ENCODE assay signal across 17 cellular contexts in genomic region chr3:12371525-12372140, GRCh38.
DNase-seq lines count a peak whose midpoint lies in the region; ATAC-seq and TF ChIP-seq lines count a peak whose summit lies in the region.
"Had no signal": no experiment of that assay in that cellular context is flagged by ENCODE, and none has a peak within 500 bp of the region (broad histone marks: within the 10 kb centered on the region; RNA-seq: fewer than 3 reads in every experiment).

No MANE protein-coding gene starts in this region.

- H3K36me3 ChIP-seq in MG63: no peaks in the 10 kb centered on the region
- H3K36me3 ChIP-seq in fibroblast of lung (ENCODE audit: control insufficient read depth, insufficient read depth, low read length): no peaks in the 10 kb centered on the region
- H3K36me3 ChIP-seq in mucosa of rectum (ENCODE audit: control insufficient read depth in 2 of 2, insufficient read depth in 2 of 2, low read length in 2 of 2): peaks cover 0 to 2% of the 10 kb centered on the region in 2 donors
- H3K36me3 ChIP-seq: BLaER1 treated with 17β-estradiol and CSF1 and Interleukin-3, amounts not matched to agents 10 nM and 100 nM; colonic mucosa; prostate gland; tibial artery had no signal

- H4K20me1 ChIP-seq in fibroblast of lung (ENCODE audit: control insufficient read depth, extremely low read depth, insufficient read depth, low read length): no peaks in the 10 kb centered on the region
- H4K20me1 ChIP-seq: BLaER1 treated with 17β-estradiol and CSF1 and Interleukin-3, amounts not matched to agents 10 nM and 100 nM had no signal

- DNase-seq in Daoy (ENCODE audit: low read depth) (peak; percentile 42), MG63 (peak; percentile 15), fibroblast of lung (ENCODE audit: low read depth in 2 of 2) (peak; percentile 66 to 91), SIG-M5 (lab: John Stamatoyannopoulos, UW) (no peak), NCI-H1694 (lab: John Stamatoyannopoulos, UW) (no peak)
- DNase-seq: activated CD4-positive, alpha-beta T cell treated with anti-CD3 and anti-CD28 coated beads for 1 hour; activated T-cell treated with anti-CD3 and anti-CD28 coated beads, Interleukin-2, amount 50 U/mL, for 4 hours; NCI-H146; NCI-H524; T-helper 17 cell; tibial artery had no signal

- no peak for TF ChIP-seq CTCF in fibroblast of lung (conservative IDR thresholded peaks at IDR 0.05 in 1 of 2, IDR thresholded peaks at IDR 0.05 in 1 of 2; ENCODE audit: low read depth in 1 of 2, low read length in 2 of 2)

- H3K79me2 ChIP-seq in fibroblast of lung (ENCODE audit: control insufficient read depth, insufficient read depth, low read length): no peaks in the 10 kb centered on the region

- H3K27me3 ChIP-seq in MG63: no peaks in the 10 kb centered on the region
- no peaks in the 10 kb centered on the region for H3K27me3 ChIP-seq in fibroblast of lung (ENCODE audit: control insufficient read depth, insufficient read depth, low read length)
- no peaks in the 10 kb centered on the region for H3K27me3 ChIP-seq in mucosa of rectum (ENCODE audit: control insufficient read depth in 2 of 2, insufficient read depth in 2 of 2, low read length in 2 of 2)
- H3K27me3 ChIP-seq: BLaER1 treated with 17β-estradiol and CSF1 and Interleukin-3, amounts not matched to agents 10 nM and 100 nM; colonic mucosa had no signal

- H2AFZ ChIP-seq in fibroblast of lung (ENCODE audit: low read length): no peak overlapping the region

- peak overlapping the region; percentile 48 for H3K4me2 ChIP-seq in fibroblast of lung (ENCODE audit: extremely low read depth, insufficient read depth, low read length)
- H3K4me2 ChIP-seq: BLaER1 treated with 17β-estradiol and CSF1 and Interleukin-3, amounts not matched to agents 10 nM and 100 nM had no signal

- H3K9me3 ChIP-seq in MG63: no peaks in the 10 kb centered on the region
- H3K9me3 ChIP-seq in fibroblast of lung (ENCODE audit: control insufficient read depth, insufficient read depth, low read depth, low read length): no peaks in the 10 kb centered on the region
- no peaks in the 10 kb centered on the region for H3K9me3 ChIP-seq in mucosa of rectum (ENCODE audit: control insufficient read depth in 2 of 2, low read length in 2 of 2)
- H3K9me3 ChIP-seq: colonic mucosa, prostate gland, tibial artery had no signal

- peaks cover 6% of the 10 kb centered on the region for H3K4me1 ChIP-seq in fibroblast of lung (ENCODE audit: control insufficient read depth, extremely low read depth, insufficient read depth, low read length)
- H3K4me1 ChIP-seq in mucosa of rectum (ENCODE audit: control insufficient read depth in 2 of 2, insufficient read depth in 2 of 2, low read length in 2 of 2): peaks cover 2 to 32% of the 10 kb centered on the region in 2 donors
- H3K4me1 ChIP-seq: BLaER1 treated with 17β-estradiol and CSF1 and Interleukin-3, amounts not matched to agents 10 nM and 100 nM; prostate gland; tibial artery had no signal

- H3K27ac ChIP-seq in fibroblast of lung (ENCODE audit: insufficient read depth, low read length) (no peak overlapping the region), mucosa of rectum (ENCODE audit: low read depth in 2 of 2, low read length in 2 of 2) (peak overlapping the region; percentile 44 to 70)
- H3K27ac ChIP-seq: BLaER1 treated with 17β-estradiol and CSF1 and Interleukin-3, amounts not matched to agents 10 nM and 100 nM; prostate gland; tibial artery had no signal

- H3K9ac ChIP-seq in fibroblast of lung (ENCODE audit: insufficient read depth, low read length): no peak overlapping the region
- H3K9ac ChIP-seq in mucosa of rectum (ENCODE audit: low read depth in 1 of 2, low read length in 2 of 2): peak overlapping the region in 1 of 2 donors; percentile 16
- H3K9ac ChIP-seq: BLaER1 treated with 17β-estradiol and CSF1 and Interleukin-3, amounts not matched to agents 10 nM and 100 nM had no signal

- no peak for ATAC-seq in HG03457 (IDR thresholded peaks at IDR 0.05; ENCODE audit: unreplicated experiment)
- no peak for ATAC-seq in GM21786 (IDR thresholded peaks at IDR 0.05; ENCODE audit: unreplicated experiment)
- ATAC-seq: activated T-cell treated with anti-CD3 and anti-CD28 coated beads, Interleukin-2, amount 50 U/mL, for 4 hours; T-helper 17 cell had no signal

- H3K4me3 ChIP-seq in MG63 (no peak overlapping the region), fibroblast of lung (replicated peaks in 1 of 4; ENCODE audit: control extremely low read depth in 1 of 4, insufficient read depth in 1 of 4, low read depth in 3 of 4, low read length in 4 of 4) (no peak overlapping the region), mucosa of rectum (ENCODE audit: low read length in 2 of 2) (no peak overlapping the region)
- H3K4me3 ChIP-seq: BLaER1 treated with 17β-estradiol and CSF1 and Interleukin-3, amounts not matched to agents 10 nM and 100 nM; colonic mucosa; prostate gland; tibial artery had no signal

Comparison
In these comparisons a context has a peak if more than half of its experiments do, and no peak if none do; other contexts are left out.
1. DNase-seq: peak in Daoy (single experiment), MG63 (single experiment) and fibroblast of lung (2 of 2); none in SIG-M5 (single experiment) and NCI-H1694 (single experiment).